In the genomic region with DNA sequence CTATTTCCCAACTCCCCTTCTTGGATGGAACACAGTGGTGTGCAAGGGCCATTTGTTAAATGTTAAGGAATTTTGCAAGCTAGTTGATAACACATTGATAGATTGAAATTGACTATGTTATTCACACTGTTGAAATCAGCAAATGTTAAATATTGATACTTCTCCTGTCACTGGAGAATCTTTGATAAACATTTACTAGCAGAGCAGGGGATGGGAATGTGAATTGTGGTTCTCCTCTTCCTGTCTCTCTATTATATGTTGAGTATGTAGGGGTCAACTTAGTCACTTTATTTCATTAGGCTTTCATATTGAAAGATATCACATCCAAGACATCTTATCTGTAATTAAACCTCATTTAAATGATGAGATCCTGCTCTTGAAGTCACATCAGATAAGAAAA, we compare ENCODE assay signal across 34 cellular contexts.
"Had no signal": no experiment of that assay in that cellular context is flagged by ENCODE, and none has a peak within 500 bp of the region (broad histone marks: within the 10 kb centered on the region; RNA-seq: fewer than 3 reads in every experiment).

No MANE protein-coding gene starts in this region.

- H3K36me3 ChIP-seq: adrenal gland, ascending aorta, brain microvascular endothelial cell, breast epithelium, cardiac muscle cell had no signal

- ATAC-seq: activated naive CD4-positive, alpha-beta T cell treated with anti-CD3 and anti-CD28 coated beads, Interleukin-2, amount 50 U/mL, for 72 hours; activated naive CD8-positive, alpha-beta T cell treated with anti-CD3 and anti-CD28 coated beads, Interleukin-2, amount 50 U/mL, for 24 hours; activated T-cell treated with anti-CD3 and anti-CD28 coated beads, Interleukin-2, amount 50 U/mL, for 4 hours; activated T-cell treated with anti-CD3 and anti-CD28 coated beads, Interleukin-2, amount 50 U/mL, for 72 hours; activated T-helper 17 cell treated with anti-CD3 and anti-CD28 coated beads, Interleukin-2, amount 50 U/mL, for 72 hours; body of pancreas had no signal

- H3K27me3 ChIP-seq: adrenal gland, ascending aorta, body of pancreas, brain microvascular endothelial cell, breast epithelium, cardiac muscle cell had no signal

- H3K9me3 ChIP-seq: adrenal gland, ascending aorta, body of pancreas had no signal

- H3K4me3 ChIP-seq: adrenal gland, ascending aorta, body of pancreas, breast epithelium, cardiac muscle cell had no signal

- H3K27ac ChIP-seq: adrenal gland, ascending aorta, body of pancreas, brain microvascular endothelial cell, breast epithelium, cardiac muscle cell had no signal

- H3K4me1 ChIP-seq: adrenal gland, ascending aorta, body of pancreas, breast epithelium had no signal

- FAIRE-seq: astrocyte, bronchial epithelial cell had no signal

- DNase-seq: activated effector memory CD4-positive, alpha-beta T cell treated with anti-CD3 and anti-CD28 coated beads, Interleukin-2, amount 50 U/mL, for 16 hours; activated effector memory CD4-positive, alpha-beta T cell treated with Interleukin-2 at 50 U/mL for 16 hours; activated gamma-delta T cell; activated gamma-delta T cell treated with Interleukin-2 at 50 U/mL for 16 hours; activated naive CD4-positive, alpha-beta T cell; activated naive CD4-positive, alpha-beta T cell treated with anti-CD3 and anti-CD28 coated beads for 36 hours; activated naive CD4-positive, alpha-beta T cell treated with anti-CD3 and anti-CD28 coated beads, Interleukin-2, amount 10 ng/mL, durations not matched to agents 7 days and 5 days; activated naive CD4-positive, alpha-beta T cell treated with anti-CD3 and anti-CD28 coated beads, Interleukin-2, amount 50 U/mL, for 16 hours; activated naive CD4-positive, alpha-beta T cell treated with Interleukin-2 at 50 U/mL for 16 hours; activated naive CD8-positive, alpha-beta T cell treated with anti-CD3 and anti-CD28 coated beads for 36 hours; activated naive CD8-positive, alpha-beta T cell treated with anti-CD3 and anti-CD28 coated beads, Interleukin-2, amount 10 ng/mL, durations not matched to agents 7 days and 5 days; activated naive CD8-positive, alpha-beta T cell treated with anti-CD3 and anti-CD28 coated beads, Interleukin-2, amount 50 U/mL, for 24 hours; activated T-cell treated with anti-CD3 and anti-CD28 coated beads, Interleukin-2, amount 50 U/mL, for 1 hour; activated T-cell treated with anti-CD3 and anti-CD28 coated beads, Interleukin-2, amount 50 U/mL, for 24 hours; activated T-cell treated with anti-CD3 and anti-CD28 coated beads, Interleukin-2, amount 50 U/mL, for 4 hours; activated T-cell treated with anti-CD3 and anti-CD28 coated beads, Interleukin-2, amount 50 U/mL, for 48 hours; activated T-cell treated with anti-CD3 and anti-CD28 coated beads, Interleukin-2, amount 50 U/mL, for 72 hours; adrenal gland; amniotic stem cell; amygdala; anterior cingulate cortex; aorta; body of pancreas; brain microvascular endothelial cell; caudate nucleus; central memory CD4-positive, alpha-beta T cell; cerebellar nuclear complex had no signal
